In genomic region chr12:66129934-66130266, GRCh38 we compare ENCODE assay signal across 8 cellular contexts. TPM values are rescaled to one million over a fixed set of nuclear protein-coding genes. Genes with fewer than 3 reads are reported as not detected.
DNase-seq lines count a peak whose midpoint lies in the region; ATAC-seq and TF ChIP-seq lines count a peak whose summit lies in the region.

No MANE protein-coding gene starts in this region.

- no peaks in the 10 kb centered on the region for H3K9me3 Mint-ChIP-seq in central memory CD8-positive, alpha-beta T cell

- ATAC-seq in IMR-90 (ENCODE audit: low read depth) (0 out of 2 replicates have a peak, but pooled peaks have one; percentile 4), HG03520 (IDR thresholded peaks at IDR 0.05; ENCODE audit: unreplicated experiment) (no peak)
- ATAC-seq in central memory CD8-positive, alpha-beta T cell (replicated peaks; ENCODE audit: extremely low read depth, poor library complexity, severe bottlenecking) = peak; percentile 16

- 0% methylated on average over 3 of the region's 8 CpGs; no CpG with 5 or more reads in 1 of the 2 experiments for WGBS in IMR-90 (ENCODE audit: extremely low coverage in 2 of 2, insufficient read length in 1 of 2), 2 experiments
- WGBS in mesodermal cell (ENCODE audit: insufficient coverage in 2 of 2), 2 experiments = 3 to 4% methylated on average over 6 to 7 of the region's 8 CpGs

- H3K18ac ChIP-seq in IMR-90 (ENCODE audit: low read depth, low read length) = no peak overlapping the region

- H3K4me3 ChIP-seq in IMR-90 (ENCODE audit: insufficient read depth, low read depth, low read length) = peak overlapping the region; percentile 78
- peak overlapping the region; percentile 95 for H3K4me3 ChIP-seq in mesodermal cell (ENCODE audit: extremely low read depth, insufficient read depth, low read length, poor library complexity, severe bottlenecking)

- intact Hi-C loops in IMR-90 (cut with micrococcal nuclease) = loop anchor here (5.0 kb wide), 1 partner anchor 277 kb away; no protein-coding TSS in a partner anchor

- CTCF ChIA-PET in IMR-90 (lab: Yijun Ruan, JAX) = interaction anchor here (0.7 kb wide), 1 partner anchor 127 kb away, joined by 4 read pairs; no protein-coding TSS in a partner anchor

- H4K20me1 ChIP-seq in IMR-90 (ENCODE audit: insufficient read depth, low read length) = no peaks in the 10 kb centered on the region

- H3K4me1 ChIP-seq in IMR-90 (ENCODE audit: control insufficient read depth, insufficient read depth, low read length) (peaks cover 5% of the 10 kb centered on the region; the same call in 1 of the 2 replicates), mesodermal cell (ENCODE audit: control insufficient read depth, insufficient read depth, low read length, poor library complexity, severe bottlenecking) (peaks cover 16% of the 10 kb centered on the region)

- H3K27ac ChIP-seq in IMR-90 (ENCODE audit: insufficient read depth, low read length) (peak overlapping the region; percentile 75), mesodermal cell (ENCODE audit: low read depth, low read length, severe bottlenecking) (peak overlapping the region; percentile 59)

- H3K27ac Mint-ChIP-seq in central memory CD8-positive, alpha-beta T cell (ENCODE audit: low read depth) = peak overlapping the region; percentile 79

- H3K4me2 ChIP-seq in IMR-90 (ENCODE audit: low read depth, low read length) = peak overlapping the region; percentile 86

- H3K27me3 ChIP-seq in IMR-90 (ENCODE audit: control insufficient read depth, insufficient read depth, low read length) = no peaks in the 10 kb centered on the region

- peak overlapping the region; percentile 13 for H2AK9ac ChIP-seq in IMR-90 (replicated peaks; ENCODE audit: low read depth, low read length, poor library complexity)

- peak overlapping the region; percentile 52 for H2BK5ac ChIP-seq in IMR-90 (ENCODE audit: low read depth, low read length, poor library complexity, severe bottlenecking)

- H3K4me3 Mint-ChIP-seq in central memory CD8-positive, alpha-beta T cell = peak overlapping the region; percentile 81

- 0 out of 2 replicates have a peak overlapping the region, but pooled peaks have one; percentile 4 for H2BK120ac ChIP-seq in IMR-90 (ENCODE audit: low read depth, low read length)

- DNase-seq in DMS53 (lab: John Stamatoyannopoulos, UW) = peak; percentile 65
- DNase-seq in IMR-90 = no peak
- no peak for DNase-seq in central memory CD8-positive, alpha-beta T cell (ENCODE audit: low spot score in 2 of 2)
- DNase-seq in NCI-H1105 treated with DMSO at 0.1 percent for 48 hours (lab: John Stamatoyannopoulos, UW) = no peak
- no peak for DNase-seq in NCI-H446 (lab: John Stamatoyannopoulos, UW)
- DNase-seq in NCI-H2171 treated with DMSO at 0.1 percent for 48 hours (lab: John Stamatoyannopoulos, UW) = no peak

- TF ChIP-seq POLR2A in IMR-90 (IDR thresholded peaks at IDR 0.05; ENCODE audit: low read depth, low read length) = no peak

- peaks cover 25 to 43% of the 10 kb centered on the region in 2 experiments for H3K79me1 ChIP-seq in IMR-90 (ENCODE audit: low read depth in 1 of 2, low read length in 2 of 2)

- peak overlapping the region; percentile 94 for H2AFZ ChIP-seq in IMR-90 (replicated peaks; ENCODE audit: low read length, poor library complexity)

- H2BK15ac ChIP-seq in IMR-90 (ENCODE audit: low read depth, low read length) = no peak overlapping the region

- H4K8ac ChIP-seq in IMR-90 (ENCODE audit: low read depth in 2 of 2, low read length in 2 of 2) = peak overlapping the region; percentile 95 to 98

- H3K9me3 ChIP-seq in IMR-90 (ENCODE audit: control insufficient read depth, insufficient read depth, low read length) (no peaks in the 10 kb centered on the region), mesodermal cell (ENCODE audit: control insufficient read depth, low read length) (no peaks in the 10 kb centered on the region)

- BruUV-seq in IMR-90 (replicated peaks; lab: Mats Ljungman, UMichigan) = no TSS peak

- H3K4ac ChIP-seq in IMR-90 (ENCODE audit: low read depth, low read length) = peak overlapping the region; percentile 75

- H3K14ac ChIP-seq in IMR-90 (replicated peaks; ENCODE audit: low read depth, low read length) = peak overlapping the region; percentile 34

- no peaks in the 10 kb centered on the region for H3K9me1 ChIP-seq in IMR-90 (ENCODE audit: insufficient read depth, low read length)

- peak overlapping the region; percentile 91 for H2AK5ac ChIP-seq in IMR-90 (ENCODE audit: low read depth, low read length)

- in situ Hi-C loops in IMR-90 (cut with MboI; ENCODE audit: low sequenced_read_pairs) = no loop called here

- no peak for TF ChIP-seq CTCF in IMR-90 (conservative IDR thresholded peaks at IDR 0.05; ENCODE audit: low read depth, low read length)

- peaks cover 47% of the 10 kb centered on the region for H3K4me1 Mint-ChIP-seq in central memory CD8-positive, alpha-beta T cell

- dilution Hi-C loops in IMR-90 (cut with HindIII; ENCODE audit: low sequenced_read_pairs, unreplicated experiment) = no loop called here

- peaks cover 37% of the 10 kb centered on the region for H3K36me3 Mint-ChIP-seq in central memory CD8-positive, alpha-beta T cell (ENCODE audit: insufficient read depth)

- POLR2A ChIA-PET in IMR-90 (lab: Charles Lee; ENCODE audit: unreplicated experiment) = no interaction called here

- H4K91ac ChIP-seq in IMR-90 (ENCODE audit: insufficient read depth, low read depth, low read length) = peak overlapping the region; percentile 88

- no peak overlapping the region for H2BK20ac ChIP-seq in IMR-90 (ENCODE audit: low read depth, low read length)

- peak overlapping the region; percentile 81 for H3K9ac ChIP-seq in IMR-90 (ENCODE audit: low read depth, low read length)

- no peak for TF ChIP-seq RAD21 in IMR-90 (IDR thresholded peaks at IDR 0.05; ENCODE audit: low read length)

- H4K5ac ChIP-seq in IMR-90 (ENCODE audit: low read depth, low read length) = peak overlapping the region; percentile 92

- H3K56ac ChIP-seq in IMR-90 (ENCODE audit: extremely low read depth, insufficient read depth, low read length) = peak overlapping the region; percentile 85

- H3K36me3 ChIP-seq in IMR-90 (ENCODE audit: control insufficient read depth, insufficient read depth, low read length) (peaks cover 6% of the 10 kb centered on the region), mesodermal cell (ENCODE audit: control insufficient read depth, insufficient read depth, low read length) (peaks cover 35% of the 10 kb centered on the region)

- H3K27me3 Mint-ChIP-seq in central memory CD8-positive, alpha-beta T cell = no peaks in the 10 kb centered on the region

- peak overlapping the region; percentile 48 for H3K23ac ChIP-seq in IMR-90 (ENCODE audit: low read depth, low read length)

TF ChIP-seq in IMR-90, 13 proteins besides CTCF, POLR2A, EP300 and RAD21:
- TF ChIP-seq MAFK (IDR thresholded peaks at IDR 0.05; ENCODE audit: low read depth, low read length) = no peak
- TF ChIP-seq SMC3 (IDR thresholded peaks at IDR 0.05; ENCODE audit: low read depth, low read length) = no peak
- TF ChIP-seq BHLHE40 (IDR thresholded peaks at IDR 0.05; ENCODE audit: low read depth, low read length) = no peak
- TF ChIP-seq NFE2L2 (IDR thresholded peaks at IDR 0.05; ENCODE audit: low read depth, low read length) = no peak
- TF ChIP-seq CEBPB (IDR thresholded peaks at IDR 0.05; ENCODE audit: low read depth, low read length) = no peak
- no peak for TF ChIP-seq RFX5 (IDR thresholded peaks at IDR 0.05; ENCODE audit: low read depth, low read length)

RNA-seq across cellular contexts. Expression of gene LLPH, which starts 0.7 kb away (rescaled TPM):
- 2.7 and 9.2 TPM in 2 replicates for total RNA-seq in IMR-90 (2012; rRNA removed)
- polyA plus RNA-seq in IMR-90 (2012; rRNA removed) = 13.0 and 17.0 TPM in 2 replicates
- 0.54 and 0.95 TPM in 2 replicates for polyA plus RNA-seq in IMR-90 (2012; cell fraction: cytosol; rRNA removed)
- polyA plus RNA-seq in IMR-90 (2012; cell fraction: nucleus; rRNA removed; ENCODE audit: low replicate concordance) = 0.14 and 2.2 TPM in 2 replicates
- polyA plus RNA-seq in mesodermal cell (2013, experiment 1 of 2) = 19.8 TPM
- 29.2 TPM for polyA plus RNA-seq in mesodermal cell (2013, experiment 2 of 2)

RNA-seq across cellular contexts. Expression of gene TMBIM4, which starts 39.9 kb away (rescaled TPM):
- 59.3 and 89.7 TPM in 2 replicates for total RNA-seq in IMR-90 (2012; rRNA removed)
- polyA plus RNA-seq in IMR-90 (2012; rRNA removed) = 33.7 and 38.7 TPM in 2 replicates
- polyA plus RNA-seq in IMR-90 (2012; cell fraction: cytosol; rRNA removed) = 79.5 and 106 TPM in 2 replicates
- 12.2 and 34.5 TPM in 2 replicates for polyA plus RNA-seq in IMR-90 (2012; cell fraction: nucleus; rRNA removed; ENCODE audit: low replicate concordance)
- polyA plus RNA-seq in mesodermal cell (2013, experiment 1 of 2) = 40.3 TPM
- 45.7 TPM for polyA plus RNA-seq in mesodermal cell (2013, experiment 2 of 2)

RNA-seq across cellular contexts. Expression of gene IRAK3, which starts 59.1 kb away (rescaled TPM):
- total RNA-seq in IMR-90 (2012; rRNA removed) = 0.72 and 1.1 TPM in 2 replicates
- polyA plus RNA-seq in IMR-90 (2012; rRNA removed) = 0.34 and 0.53 TPM in 2 replicates
- 0.05 and 0.07 TPM in 2 replicates for polyA plus RNA-seq in IMR-90 (2012; cell fraction: cytosol; rRNA removed)
- 0.13 and 1.0 TPM in 2 replicates for polyA plus RNA-seq in IMR-90 (2012; cell fraction: nucleus; rRNA removed; ENCODE audit: low replicate concordance)
- 0.37 TPM for polyA plus RNA-seq in mesodermal cell (2013, experiment 1 of 2)
- 0.66 TPM for polyA plus RNA-seq in mesodermal cell (2013, experiment 2 of 2)
